ENCODE assay signal across 12 cellular contexts in genomic region chr2:195664528-195664927, GRCh38. TPM values are rescaled to one million over a fixed set of nuclear protein-coding genes. Genes with fewer than 3 reads are reported as not detected.
A peak's percentile ranks its signal among the peaks of the same experiment; 100 is the strongest.
DNase-seq lines count a peak whose midpoint lies in the region; ATAC-seq and TF ChIP-seq lines count a peak whose summit lies in the region.
"Had no signal": no experiment of that assay in that cellular context is flagged by ENCODE, and none has a peak within 500 bp of the region (broad histone marks: within the 10 kb centered on the region; RNA-seq: fewer than 3 reads in every experiment).

No MANE protein-coding gene starts in this region.

- H3K27me3 ChIP-seq in dorsolateral prefrontal cortex (no peaks in the 10 kb centered on the region), brain microvascular endothelial cell (replicated peaks) (no peaks in the 10 kb centered on the region), Peyer's patch (no peaks in the 10 kb centered on the region)
- H3K27me3 ChIP-seq: suprapubic skin had no signal

- intact Hi-C loops in dorsolateral prefrontal cortex (cut with DNase I) = loop anchor here in 1 of 2 donors (5.0 kb wide), 1 partner anchor 403 kb away; the partner anchor contains the start of gene DNAH7

- no peak overlapping the region for H3K27ac ChIP-seq in dorsolateral prefrontal cortex
- H3K27ac ChIP-seq in brain microvascular endothelial cell = no peak overlapping the region
- no peak overlapping the region for H3K27ac ChIP-seq in Peyer's patch
- H3K27ac ChIP-seq: lower lobe of right lung, suprapubic skin had no signal

- H3K4me3 ChIP-seq in dorsolateral prefrontal cortex (no peak overlapping the region), retinal pigment epithelial cell (ENCODE audit: low read length) (no peak overlapping the region), brain microvascular endothelial cell (ENCODE audit: low read depth, low read length) (no peak overlapping the region), Peyer's patch (no peak overlapping the region)
- H3K4me3 ChIP-seq: lower lobe of right lung, suprapubic skin had no signal

- peaks cover 0 to 20% (median 3%) of the 10 kb centered on the region in 4 donors for H3K4me1 ChIP-seq in Peyer's patch

- no peaks in the 10 kb centered on the region for H3K36me3 Mint-ChIP-seq in activated naive CD8-positive, alpha-beta T cell
- peaks cover 6% of the 10 kb centered on the region for H3K36me3 Mint-ChIP-seq in activated naive CD8-positive, alpha-beta T cell treated with anti-CD3 and anti-CD28 coated beads, Interleukin-2, amount 50 U/mL, for 24 hours (ENCODE audit: low read depth)

- no peak overlapping the region for H3K4me3 Mint-ChIP-seq in activated naive CD8-positive, alpha-beta T cell
- H3K4me3 Mint-ChIP-seq in activated naive CD8-positive, alpha-beta T cell treated with anti-CD3 and anti-CD28 coated beads, Interleukin-2, amount 50 U/mL, for 24 hours = no peak overlapping the region

- no peaks in the 10 kb centered on the region for H3K9me3 Mint-ChIP-seq in activated naive CD8-positive, alpha-beta T cell (ENCODE audit: low read depth)
- H3K9me3 Mint-ChIP-seq in activated naive CD8-positive, alpha-beta T cell treated with anti-CD3 and anti-CD28 coated beads, Interleukin-2, amount 50 U/mL, for 24 hours = no peaks in the 10 kb centered on the region

- TF ChIP-seq CTCF in dorsolateral prefrontal cortex (IDR thresholded peaks at IDR 0.05 in 54 of 56, conservative IDR thresholded peaks at IDR 0.05 in 2 of 56; ENCODE audit: low read depth in 1 of 56, partially characterized antibody in 56 of 56) (peak in 42 of 56 donors; percentile 13 to 55 (median 32)), retinal pigment epithelial cell (conservative IDR thresholded peaks at IDR 0.05; ENCODE audit: low read depth, low read length) (peak; percentile 36), brain microvascular endothelial cell (IDR thresholded peaks at IDR 0.05; ENCODE audit: low read depth, low read length, missing control alignments) (no peak), Peyer's patch (IDR thresholded peaks at IDR 0.05) (peak in 3 of 6 experiments; percentile 20 to 38 (median 29))

- ATAC-seq in activated naive CD8-positive, alpha-beta T cell treated with anti-CD3 and anti-CD28 coated beads, Interleukin-2, amount 50 U/mL, for 24 hours = no peak

- TF ChIP-seq POLR2A in Peyer's patch (IDR thresholded peaks at IDR 0.05) = no peak

- peak overlapping the region; percentile 68 for H3K27ac Mint-ChIP-seq in activated naive CD8-positive, alpha-beta T cell
- H3K27ac Mint-ChIP-seq in activated naive CD8-positive, alpha-beta T cell treated with anti-CD3 and anti-CD28 coated beads, Interleukin-2, amount 50 U/mL, for 24 hours = no peak overlapping the region

- in situ Hi-C loops in brain microvascular endothelial cell (cut with HindIII; ENCODE audit: low pct_ligation_motif_present, low sequenced_read_pairs) = loop anchor here (25.0 kb wide), 1 partner anchor 177 kb away; no protein-coding TSS in a partner anchor

- peaks cover 77% of the 10 kb centered on the region for H3K4me1 Mint-ChIP-seq in activated naive CD8-positive, alpha-beta T cell (ENCODE audit: low read depth)
- peaks cover 67% of the 10 kb centered on the region for H3K4me1 Mint-ChIP-seq in activated naive CD8-positive, alpha-beta T cell treated with anti-CD3 and anti-CD28 coated beads, Interleukin-2, amount 50 U/mL, for 24 hours

- H3K36me3 ChIP-seq in brain microvascular endothelial cell (replicated peaks) (no peaks in the 10 kb centered on the region), Peyer's patch (no peaks in the 10 kb centered on the region)
- H3K36me3 ChIP-seq: lower lobe of right lung, suprapubic skin had no signal

- H3K27me3 Mint-ChIP-seq in activated naive CD8-positive, alpha-beta T cell = no peaks in the 10 kb centered on the region
- no peaks in the 10 kb centered on the region for H3K27me3 Mint-ChIP-seq in activated naive CD8-positive, alpha-beta T cell treated with anti-CD3 and anti-CD28 coated beads, Interleukin-2, amount 50 U/mL, for 24 hours

- H3K9me3 ChIP-seq in Peyer's patch = no peaks in the 10 kb centered on the region
- H3K9me3 ChIP-seq: lower lobe of right lung, suprapubic skin had no signal

- DNase-seq in activated naive CD8-positive, alpha-beta T cell treated with anti-CD3 and anti-CD28 coated beads, Interleukin-2, amount 50 U/mL, for 24 hours = no peak
- DNase-seq in Kasumi-1 (lab: John Stamatoyannopoulos, UW) (peak; percentile 42 to 60), dorsolateral prefrontal cortex (no peak), retinal pigment epithelial cell (ENCODE audit: low read depth) (no peak), pons (ENCODE audit: low spot score) (no peak), brain microvascular endothelial cell (no peak), Peyer's patch (no peak)
- DNase-seq: central memory CD4-positive, alpha-beta T cell; lower lobe of right lung; T-helper 9 cell had no signal

RNA-seq across cellular contexts. Expression of gene SLC39A10, which starts 7.5 kb away (rescaled TPM):
- total RNA-seq in dorsolateral prefrontal cortex = 100 to 1,000 TPM in 101 of 120 experiments, 10 to 100 TPM in 19; 62.6 to 201 (median 128) TPM
- total RNA-seq in Peyer's patch = 10 to 100 TPM in 2 of 4 donors, 1 to 10 TPM in 2; 6.0 to 30.5 (median 10.3) TPM

Comparison
In these comparisons a context has a peak if more than half of its experiments do, and no peak if none do; other contexts are left out.
1. DNase-seq: peak in Kasumi-1 (2 of 2); none in activated naive CD8-positive, alpha-beta T cell treated with anti-CD3 and anti-CD28 coated beads, Interleukin-2, amount 50 U/mL, for 24 hours (single experiment), dorsolateral prefrontal cortex (0 of 10), retinal pigment epithelial cell (single experiment), pons (single experiment), brain microvascular endothelial cell (single experiment) and Peyer's patch (0 of 3).